Comparison of ENCODE assay signal across 1 cellular context in the genomic region with DNA sequence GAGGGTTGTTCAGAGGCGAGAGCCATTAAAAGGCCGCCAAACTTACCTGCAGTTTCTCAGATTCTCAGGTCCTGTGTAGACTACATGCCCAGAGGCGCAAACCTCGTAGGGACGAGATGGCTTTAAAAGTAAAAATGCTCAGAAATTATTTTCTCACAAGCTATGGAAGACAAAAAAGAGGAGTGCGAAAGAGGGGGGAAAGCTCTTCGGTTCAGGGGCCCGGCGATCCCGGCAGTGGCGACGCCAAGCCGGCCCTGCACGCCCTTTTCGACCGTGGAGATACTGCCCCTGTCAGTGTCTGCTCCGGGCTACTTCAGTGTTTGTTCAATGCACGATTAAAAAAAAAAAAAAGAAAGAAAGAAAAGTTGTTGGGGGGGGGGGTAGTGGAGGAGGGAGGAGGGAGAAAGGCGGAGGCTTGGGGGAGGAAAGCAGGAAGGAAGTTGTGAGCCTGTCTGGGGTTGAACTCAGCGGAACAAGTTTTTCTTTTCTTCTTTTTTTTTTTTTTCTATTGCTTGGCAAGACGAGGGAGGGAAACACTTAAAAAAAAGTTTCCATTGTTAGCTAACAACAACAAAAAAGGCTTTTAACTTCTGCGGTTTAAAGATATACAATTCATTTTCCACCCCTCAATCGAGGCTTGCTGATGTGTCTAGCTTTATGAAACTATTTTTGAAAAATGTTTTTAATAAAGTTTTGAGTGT.
TF ChIP-seq lines count a peak whose summit lies in the region.

A gene (minus strand): TSS at position 288 of the 701 bp plus-strand sequence. CDS start 1,824 bp downstream, outside the sequence.

TF ChIP-seq in SK-N-SH, 30 proteins besides CTCF, POLR2A, EP300 and RAD21 (continued from another document):
- TF ChIP-seq POLR2AphosphoS5 (IDR thresholded peaks at IDR 0.05; ENCODE audit: low read depth, low read length) (no peak), YY1 (IDR thresholded peaks at IDR 0.05; ENCODE audit: low read depth) (no peak)
